In genomic region chr2:207617011-207617671, GRCh38 we compare ENCODE assay signal across 9 cellular contexts. TPM values are rescaled to one million over a fixed set of nuclear protein-coding genes. Genes with fewer than 3 reads are reported as not detected.
A peak's percentile ranks its signal among the peaks of the same experiment; 100 is the strongest.
DNase-seq lines count a peak whose midpoint lies in the region; ATAC-seq and TF ChIP-seq lines count a peak whose summit lies in the region.
"Had no signal": no experiment of that assay in that cellular context is flagged by ENCODE, and none has a peak within 500 bp of the region (broad histone marks: within the 10 kb centered on the region; RNA-seq: fewer than 3 reads in every experiment).

No MANE protein-coding gene starts in this region.

- H3K9me3 ChIP-seq in breast epithelium (no peaks in the 10 kb centered on the region), left ventricle myocardium inferior (replicated peaks) (no peaks in the 10 kb centered on the region)

- no peak for DNase-seq in T-helper 2 cell treated with Interferon-gamma antibody and Interleukin-4, amounts not matched to agents 5 μg/mL and 100 μg/mL, for 36 hours (ENCODE audit: low spot score)
- DNase-seq in T-helper 2 cell (no peak), breast epithelium (ENCODE audit: low spot score in 2 of 2) (no peak), left kidney (ENCODE audit: low read depth, low spot score) (peak; percentile 41), type B pancreatic cell (ENCODE audit: extremely low spot score, unreplicated experiment) (no peak), left ventricle myocardium inferior (no peak), NCI-H2171 (lab: John Stamatoyannopoulos, UW) (no peak)

- peaks cover 60% of the 10 kb centered on the region for H3K36me3 Mint-ChIP-seq in T-helper 2 cell treated with Interferon-gamma antibody and Interleukin-4, amounts not matched to agents 5 μg/mL and 100 μg/mL, for 36 hours (ENCODE audit: low read depth)
- H3K36me3 Mint-ChIP-seq in type B pancreatic cell = peaks cover 31% of the 10 kb centered on the region

- TF ChIP-seq CTCF in breast epithelium (IDR thresholded peaks at IDR 0.05) (no peak), type B pancreatic cell (conservative IDR thresholded peaks at IDR 0.05) (no peak), left ventricle myocardium inferior (IDR thresholded peaks at IDR 0.05; ENCODE audit: borderline replicate concordance) (no peak)

- H3K36me3 ChIP-seq in breast epithelium (no peaks in the 10 kb centered on the region), left ventricle myocardium inferior (peaks cover 45% of the 10 kb centered on the region)

- no peaks in the 10 kb centered on the region for H3K27me3 Mint-ChIP-seq in T-helper 2 cell treated with Interferon-gamma antibody and Interleukin-4, amounts not matched to agents 5 μg/mL and 100 μg/mL, for 36 hours (ENCODE audit: low read depth)
- no peaks in the 10 kb centered on the region for H3K27me3 Mint-ChIP-seq in type B pancreatic cell

- H3K27ac ChIP-seq in breast epithelium (peak overlapping the region; percentile 64 to 74), left ventricle myocardium inferior (replicated peaks) (no peak overlapping the region)
- H3K27ac ChIP-seq: 22Rv1 had no signal

- no peaks in the 10 kb centered on the region for H3K4me1 ChIP-seq in breast epithelium
- peaks cover 6% of the 10 kb centered on the region for H3K4me1 ChIP-seq in left ventricle myocardium inferior

- no peaks in the 10 kb centered on the region for H3K27me3 ChIP-seq in breast epithelium
- no peaks in the 10 kb centered on the region for H3K27me3 ChIP-seq in left ventricle myocardium inferior (ENCODE audit: low read depth)

- peaks cover 26% of the 10 kb centered on the region for H3K4me1 Mint-ChIP-seq in T-helper 2 cell treated with Interferon-gamma antibody and Interleukin-4, amounts not matched to agents 5 μg/mL and 100 μg/mL, for 36 hours (ENCODE audit: low read depth)
- peaks cover 24% of the 10 kb centered on the region for H3K4me1 Mint-ChIP-seq in type B pancreatic cell (ENCODE audit: unreplicated experiment)

- H3K4me3 Mint-ChIP-seq in T-helper 2 cell treated with Interferon-gamma antibody and Interleukin-4, amounts not matched to agents 5 μg/mL and 100 μg/mL, for 36 hours = no peak overlapping the region
- peak overlapping the region; percentile 21 for H3K4me3 Mint-ChIP-seq in type B pancreatic cell

- intact Hi-C loops in breast epithelium (cut with DNase I; ENCODE audit: low total_unique reads) = loop anchor here (5.0 kb wide), 1 partner anchor 280 kb away; no protein-coding TSS in a partner anchor
- intact Hi-C loops in left ventricle myocardium inferior (cut with micrococcal nuclease) = no loop called here

- no peaks in the 10 kb centered on the region for H3K9me3 Mint-ChIP-seq in T-helper 2 cell treated with Interferon-gamma antibody and Interleukin-4, amounts not matched to agents 5 μg/mL and 100 μg/mL, for 36 hours
- no peaks in the 10 kb centered on the region for H3K9me3 Mint-ChIP-seq in type B pancreatic cell

- ATAC-seq in HG03280 (IDR thresholded peaks at IDR 0.05; ENCODE audit: unreplicated experiment) = no peak

- no peak for TF ChIP-seq POLR2A in breast epithelium (IDR thresholded peaks at IDR 0.05)

- H3K4me3 ChIP-seq in breast epithelium (no peak overlapping the region), left ventricle myocardium inferior (no peak overlapping the region)

- H3K27ac Mint-ChIP-seq in T-helper 2 cell treated with Interferon-gamma antibody and Interleukin-4, amounts not matched to agents 5 μg/mL and 100 μg/mL, for 36 hours = peak overlapping the region; percentile 52
- peak overlapping the region; percentile 76 for H3K27ac Mint-ChIP-seq in type B pancreatic cell

RNA-seq across cellular contexts. Expression of gene METTL21A, which starts 8.1 kb away (rescaled TPM):
- total RNA-seq in breast epithelium (10 to 100 TPM; 12.4 to 17.0 (median 13.3) TPM), type B pancreatic cell (ENCODE audit: low replicate concordance) (23.1 and 26.4 TPM in 2 replicates), left ventricle myocardium inferior (12.5 TPM)
